Comparison of ENCODE assay signal across 27 cellular contexts in the genomic region with DNA sequence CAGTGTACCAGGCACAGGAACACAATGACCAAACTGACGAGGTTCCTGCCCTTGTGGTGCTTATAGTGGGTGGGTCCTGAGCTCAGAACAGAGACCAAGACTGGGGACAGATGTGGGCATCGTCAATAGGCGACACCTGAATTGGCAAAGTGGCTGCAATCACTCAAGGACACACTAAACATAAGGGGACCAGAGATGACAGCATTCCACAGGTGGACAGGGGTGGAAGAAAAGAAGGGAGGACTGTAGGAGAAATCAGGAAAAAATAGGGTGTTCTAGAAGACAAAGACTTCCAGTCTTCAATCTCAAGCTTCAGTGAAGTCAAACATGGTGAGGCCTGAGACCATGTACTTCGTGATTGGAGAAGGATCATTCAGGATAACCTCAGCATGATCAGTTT. TPM values are rescaled to one million over a fixed set of nuclear protein-coding genes. Genes with fewer than 3 reads are reported as not detected.
DNase-seq lines count a peak whose midpoint lies in the region; ATAC-seq and TF ChIP-seq lines count a peak whose summit lies in the region.
"Had no signal": no experiment of that assay in that cellular context is flagged by ENCODE, and none has a peak within 500 bp of the region (broad histone marks: within the 10 kb centered on the region; RNA-seq: fewer than 3 reads in every experiment).

No MANE protein-coding gene starts in this region.

- H3K9ac ChIP-seq in SU-DHL-6 (ENCODE audit: low read length), result no peak overlapping the region

- peaks cover 41% of the 10 kb centered on the region for H3K4me1 Mint-ChIP-seq in T-helper 2 cell treated with Interferon-gamma antibody and Interleukin-4, amounts not matched to agents 5 μg/mL and 100 μg/mL, for 36 hours (ENCODE audit: low read depth)
- peaks cover 35% of the 10 kb centered on the region for H3K4me1 Mint-ChIP-seq in endothelial cell (ENCODE audit: unreplicated experiment)
- H3K4me1 Mint-ChIP-seq in stimulated activated effector memory CD8-positive, alpha-beta T cell treated with anti-CD3 and anti-CD28 coated beads, Interleukin-12 subunit alpha, Interleukin-12 subunit beta, amount 100 ng/mL, for 72 hours, result peaks cover 45% of the 10 kb centered on the region

- no peaks in the 10 kb centered on the region for H3K9me2 ChIP-seq in SU-DHL-6 (replicated peaks; ENCODE audit: insufficient read depth, low read length)

- H3K9me3 Mint-ChIP-seq in T-helper 2 cell treated with Interferon-gamma antibody and Interleukin-4, amounts not matched to agents 5 μg/mL and 100 μg/mL, for 36 hours, result no peaks in the 10 kb centered on the region
- H3K9me3 Mint-ChIP-seq in endothelial cell (ENCODE audit: unreplicated experiment), result no peaks in the 10 kb centered on the region
- no peaks in the 10 kb centered on the region for H3K9me3 Mint-ChIP-seq in stimulated activated effector memory CD8-positive, alpha-beta T cell treated with anti-CD3 and anti-CD28 coated beads, Interleukin-12 subunit alpha, Interleukin-12 subunit beta, amount 100 ng/mL, for 72 hours
- H3K9me3 Mint-ChIP-seq: activated CD4-positive, alpha-beta memory T cell treated with anti-CD3 and anti-CD28 coated beads, Interleukin-2, amount 10 ng/mL, durations not matched to agents 7 days and 5 days had no signal

- peak overlapping the region; percentile 1 for H3K4me2 ChIP-seq in SU-DHL-6 (ENCODE audit: low read depth, low read length, poor library complexity, severe bottlenecking)

- no peak overlapping the region for H3K4me3 Mint-ChIP-seq in T-helper 2 cell treated with Interferon-gamma antibody and Interleukin-4, amounts not matched to agents 5 μg/mL and 100 μg/mL, for 36 hours
- H3K4me3 Mint-ChIP-seq in endothelial cell (ENCODE audit: unreplicated experiment), result peak overlapping the region; percentile 42
- H3K4me3 Mint-ChIP-seq in stimulated activated effector memory CD8-positive, alpha-beta T cell treated with anti-CD3 and anti-CD28 coated beads, Interleukin-12 subunit alpha, Interleukin-12 subunit beta, amount 100 ng/mL, for 72 hours, result no peak overlapping the region
- H3K4me3 Mint-ChIP-seq: activated CD4-positive, alpha-beta memory T cell treated with anti-CD3 and anti-CD28 coated beads, Interleukin-2, amount 10 ng/mL, durations not matched to agents 7 days and 5 days; neural crest cell had no signal

- H3K27me3 ChIP-seq in SU-DHL-6 (ENCODE audit: low read length), result no peaks in the 10 kb centered on the region
- H3K27me3 ChIP-seq: SJCRH30, suprapubic skin, upper lobe of right lung had no signal

- no peaks in the 10 kb centered on the region for H3K9me3 ChIP-seq in SU-DHL-6 (ENCODE audit: insufficient read depth, low read length)
- H3K9me3 ChIP-seq: breast epithelium, mucosa of descending colon, pancreas, SJCRH30, suprapubic skin, upper lobe of right lung had no signal

- H3K27ac Mint-ChIP-seq in T-helper 2 cell treated with Interferon-gamma antibody and Interleukin-4, amounts not matched to agents 5 μg/mL and 100 μg/mL, for 36 hours, result peak overlapping the region; percentile 7
- H3K27ac Mint-ChIP-seq in endothelial cell (ENCODE audit: unreplicated experiment), result peak overlapping the region; percentile 87
- H3K27ac Mint-ChIP-seq in stimulated activated effector memory CD8-positive, alpha-beta T cell treated with anti-CD3 and anti-CD28 coated beads, Interleukin-12 subunit alpha, Interleukin-12 subunit beta, amount 100 ng/mL, for 72 hours, result peak overlapping the region; percentile 30
- H3K27ac Mint-ChIP-seq: activated CD4-positive, alpha-beta memory T cell treated with anti-CD3 and anti-CD28 coated beads, Interleukin-2, amount 10 ng/mL, durations not matched to agents 7 days and 5 days had no signal

- peaks cover 9% of the 10 kb centered on the region; the same call in 1 of the 2 replicates for H3K36me3 ChIP-seq in SU-DHL-6 (ENCODE audit: low read length)
- H3K36me3 ChIP-seq: breast epithelium, pancreas, suprapubic skin, upper lobe of right lung had no signal

- peaks cover 3% of the 10 kb centered on the region; the same call in 1 of the 2 replicates for H4K20me1 ChIP-seq in SU-DHL-6 (ENCODE audit: low read depth, low read length)

- peaks cover 50% of the 10 kb centered on the region for H3F3A ChIP-seq in SU-DHL-6 (ENCODE audit: insufficient read depth)

- ATAC-seq in stimulated activated effector memory CD8-positive, alpha-beta T cell treated with anti-CD3 and anti-CD28 coated beads, Interleukin-12 subunit alpha, Interleukin-12 subunit beta, amount 100 ng/mL, for 72 hours, result no peak
- ATAC-seq: HepG2, left cardiac atrium, mucosa of descending colon, pancreas, upper lobe of right lung had no signal

- H3K27me3 Mint-ChIP-seq in T-helper 2 cell treated with Interferon-gamma antibody and Interleukin-4, amounts not matched to agents 5 μg/mL and 100 μg/mL, for 36 hours (ENCODE audit: low read depth), result no peaks in the 10 kb centered on the region
- H3K27me3 Mint-ChIP-seq in endothelial cell (ENCODE audit: unreplicated experiment), result peaks cover 4% of the 10 kb centered on the region
- H3K27me3 Mint-ChIP-seq: activated CD4-positive, alpha-beta memory T cell treated with anti-CD3 and anti-CD28 coated beads, Interleukin-2, amount 10 ng/mL, durations not matched to agents 7 days and 5 days had no signal

- peaks cover 92% of the 10 kb centered on the region for H3K79me2 ChIP-seq in SU-DHL-6 (ENCODE audit: insufficient read depth, low read length)

- H3K27ac ChIP-seq in SU-DHL-6 (ENCODE audit: low read depth, low read length), result peak overlapping the region; percentile 75; the same call in 1 of the 2 replicates
- H3K27ac ChIP-seq: 22Rv1, C4-2B, pancreas, SJCRH30, suprapubic skin, upper lobe of right lung had no signal

- DNase-seq in T-helper 2 cell treated with Interferon-gamma antibody and Interleukin-4, amounts not matched to agents 5 μg/mL and 100 μg/mL, for 36 hours (ENCODE audit: low spot score), result no peak
- DNase-seq in T-helper 2 cell, result no peak
- no peak for DNase-seq in endothelial cell (ENCODE audit: low spot score)
- DNase-seq in stimulated activated effector memory CD8-positive, alpha-beta T cell treated with anti-CD3 and anti-CD28 coated beads, Interleukin-12 subunit alpha, Interleukin-12 subunit beta, amount 100 ng/mL, for 72 hours (ENCODE audit: low spot score in 2 of 2), result no peak
- DNase-seq in NCI-H2107 treated with DMSO at 0.1 percent for 48 hours (lab: John Stamatoyannopoulos, UW; ENCODE audit: unreplicated experiment), result no peak
- no peak for DNase-seq in EL
- no peak for DNase-seq in midbrain (lab: John Stamatoyannopoulos, UW)
- DNase-seq: activated CD4-positive, alpha-beta memory T cell treated with anti-CD3 and anti-CD28 coated beads, Interleukin-2, amount 10 ng/mL, durations not matched to agents 7 days and 5 days; activated naive CD4-positive, alpha-beta T cell treated with anti-CD3 and anti-CD28 coated beads, Interleukin-2, amount 50 U/mL, for 16 hours; HCEC 1CT; hypothalamus; left cardiac atrium; mucosa of descending colon; NCI-H2171; NCI-H82; pancreas; SJCRH30; stimulated activated naive CD4-positive, alpha-beta T cell treated with Interleukin-2 at 50 U/mL for 16 hours; upper lobe of right lung had no signal

- TF ChIP-seq CTCF in SU-DHL-6 (IDR thresholded peaks at IDR 0.05; ENCODE audit: insufficient read depth, low read length, poor library complexity, severe bottlenecking), result no peak
- TF ChIP-seq CTCF in endothelial cell (IDR thresholded peaks at IDR 0.05; ENCODE audit: unreplicated experiment), result no peak

- H3K4me3 ChIP-seq in SU-DHL-6 (ENCODE audit: insufficient read depth, low read length, poor library complexity, severe bottlenecking), result no peak overlapping the region
- H3K4me3 ChIP-seq: breast epithelium, lung, mucosa of descending colon, pancreas, SJCRH30, suprapubic skin, upper lobe of right lung had no signal

- H3K36me3 Mint-ChIP-seq in T-helper 2 cell treated with Interferon-gamma antibody and Interleukin-4, amounts not matched to agents 5 μg/mL and 100 μg/mL, for 36 hours (ENCODE audit: low read depth), result peaks cover 26% of the 10 kb centered on the region
- peaks cover 18% of the 10 kb centered on the region for H3K36me3 Mint-ChIP-seq in endothelial cell (ENCODE audit: low read depth, unreplicated experiment)
- peaks cover 5% of the 10 kb centered on the region for H3K36me3 Mint-ChIP-seq in stimulated activated effector memory CD8-positive, alpha-beta T cell treated with anti-CD3 and anti-CD28 coated beads, Interleukin-12 subunit alpha, Interleukin-12 subunit beta, amount 100 ng/mL, for 72 hours

- no peak overlapping the region for H2AFZ ChIP-seq in SU-DHL-6 (ENCODE audit: low read depth, low read length, severe bottlenecking)

RNA-seq across cellular contexts. Expression of gene SH3KBP1, which starts 5.8 kb away (rescaled TPM):
- 63.7 TPM for total RNA-seq in endothelial cell (ENCODE audit: unreplicated experiment)

Comparison
In these comparisons a context has a peak if more than half of its experiments do, and no peak if none do; other contexts are left out.
1. H3K27ac Mint-ChIP-seq: peak in every context shown above with its lines; median percentile 87 in endothelial cell; 30 in stimulated activated effector memory CD8-positive, alpha-beta T cell treated with anti-CD3 and anti-CD28 coated beads, Interleukin-12 subunit alpha, Interleukin-12 subunit beta, amount 100 ng/mL, for 72 hours; 7 in T-helper 2 cell treated with Interferon-gamma antibody and Interleukin-4, amounts not matched to agents 5 μg/mL and 100 μg/mL, for 36 hours.